ENCODE assay signal across 16 cellular contexts in genomic region chr2:189022492-189022891, GRCh38. TPM values are rescaled to one million over a fixed set of nuclear protein-coding genes. Genes with fewer than 3 reads are reported as not detected.
DNase-seq lines count a peak whose midpoint lies in the region; ATAC-seq and TF ChIP-seq lines count a peak whose summit lies in the region.
"Had no signal": no experiment of that assay in that cellular context is flagged by ENCODE, and none has a peak within 500 bp of the region (broad histone marks: within the 10 kb centered on the region; RNA-seq: fewer than 3 reads in every experiment).

No MANE protein-coding gene starts in this region.

- H3F3A ChIP-seq in GM23338 (replicated peaks; ENCODE audit: low read depth): no peaks in the 10 kb centered on the region

- H3K4me3 ChIP-seq in astrocyte of the spinal cord (ENCODE audit: low read depth, low read length) (no peak overlapping the region), skin epidermis (no peak overlapping the region), WERI-Rb-1 (ENCODE audit: low read depth, low read length) (no peak overlapping the region), GM23338 (no peak overlapping the region)
- no peak overlapping the region for H3K4me3 ChIP-seq in CD4-positive, alpha-beta memory T cell (ENCODE audit: low read length in 2 of 2)
- H3K4me3 ChIP-seq: cardiac muscle cell had no signal

- no peaks in the 10 kb centered on the region for H4K20me1 ChIP-seq in GM23338 (replicated peaks; ENCODE audit: insufficient read depth)

- POLR2A ChIA-PET in CD4-positive, alpha-beta memory T cell (lab: Charles Lee; ENCODE audit: partially characterized antibody): no interaction called here

- ATAC-seq in left cardiac atrium (peak; percentile 57 to 60), GM23338 (no peak)
- ATAC-seq: naive thymus-derived CD8-positive, alpha-beta T cell had no signal

- H3K4me3 Mint-ChIP-seq in CD4-positive, alpha-beta memory T cell: no peak overlapping the region
- H3K4me3 Mint-ChIP-seq in GM23338: no peak overlapping the region
- H3K4me3 Mint-ChIP-seq: activated CD4-positive, alpha-beta T cell treated with anti-CD3 and anti-CD28 coated beads, Interleukin-2, amount 10 ng/mL, durations not matched to agents 7 days and 5 days; naive thymus-derived CD8-positive, alpha-beta T cell had no signal

- H3K9me3 Mint-ChIP-seq in CD4-positive, alpha-beta memory T cell: peaks cover 0 to 4% (median 0%) of the 10 kb centered on the region in 8 donors
- H3K9me3 Mint-ChIP-seq in GM23338: no peaks in the 10 kb centered on the region
- H3K9me3 Mint-ChIP-seq: activated CD4-positive, alpha-beta T cell treated with anti-CD3 and anti-CD28 coated beads, Interleukin-2, amount 10 ng/mL, durations not matched to agents 7 days and 5 days; naive thymus-derived CD8-positive, alpha-beta T cell had no signal

- H3K36me3 ChIP-seq in CD4-positive, alpha-beta memory T cell (ENCODE audit: insufficient read depth, low read length): no peaks in the 10 kb centered on the region
- H3K36me3 ChIP-seq in WERI-Rb-1 (no peaks in the 10 kb centered on the region), GM23338 (ENCODE audit: insufficient read depth) (no peaks in the 10 kb centered on the region)
- H3K36me3 ChIP-seq: cardiac muscle cell had no signal

- H3K79me2 ChIP-seq in GM23338 (replicated peaks; ENCODE audit: insufficient read depth): no peaks in the 10 kb centered on the region

- CTCF ChIA-PET in CD4-positive, alpha-beta memory T cell (lab: Charles Lee; ENCODE audit: partially characterized antibody): no interaction called here

- no peaks in the 10 kb centered on the region for H3K4me1 ChIP-seq in CD4-positive, alpha-beta memory T cell (ENCODE audit: insufficient read depth, low read length)
- H3K4me1 ChIP-seq in GM23338 (ENCODE audit: insufficient read depth): no peaks in the 10 kb centered on the region

- TF ChIP-seq CTCF in astrocyte of the spinal cord (IDR thresholded peaks at IDR 0.05; ENCODE audit: low read depth, low read length) (no peak), WERI-Rb-1 (IDR thresholded peaks at IDR 0.05; ENCODE audit: low read depth, low read length) (no peak), GM23338 (conservative IDR thresholded peaks at IDR 0.05; ENCODE audit: low read depth in 2 of 2) (no peak)

- no peaks in the 10 kb centered on the region for H3K36me3 Mint-ChIP-seq in CD4-positive, alpha-beta memory T cell
- H3K36me3 Mint-ChIP-seq in GM23338 (ENCODE audit: low read depth): no peaks in the 10 kb centered on the region; the same call in 2 of the 3 replicates
- H3K36me3 Mint-ChIP-seq: naive thymus-derived CD8-positive, alpha-beta T cell had no signal

- intact Hi-C loops in left cardiac atrium (cut with DNase I): no loop called here
- intact Hi-C loops in CD4-positive, alpha-beta memory T cell (cut with micrococcal nuclease): no loop called here

- DNase-seq in AG20443 (ENCODE audit: low spot score) (peak; percentile 44), astrocyte of the spinal cord (ENCODE audit: low read depth, low spot score) (peak; percentile 55), left cardiac atrium (no peak), WERI-Rb-1 (no peak), GM23338 (ENCODE audit: low spot score) (no peak)
- no peak for DNase-seq in CD4-positive, alpha-beta memory T cell
- DNase-seq in effector CD8-positive, alpha-beta T cell (lab: John Stamatoyannopoulos, UW): no peak
- DNase-seq: activated CD4-positive, alpha-beta T cell treated with anti-CD3 and anti-CD28 coated beads, Interleukin-2, amount 10 ng/mL, durations not matched to agents 7 days and 5 days; GF-D8; Karpas-422; naive thymus-derived CD8-positive, alpha-beta T cell; NCI-H2081 treated with DMSO at 0.1 percent for 48 hours; stimulated activated CD4-positive, alpha-beta T cell treated with anti-CD3 and anti-CD28 coated beads, Interleukin-12 subunit alpha, Interleukin-12 subunit beta, amount 100 ng/mL, for 4 hours had no signal

- H3K4me2 ChIP-seq in GM23338: no peak overlapping the region

- H3K4me1 Mint-ChIP-seq in CD4-positive, alpha-beta memory T cell: no peaks in the 10 kb centered on the region
- H3K4me1 Mint-ChIP-seq in GM23338: no peaks in the 10 kb centered on the region
- H3K4me1 Mint-ChIP-seq: activated CD4-positive, alpha-beta T cell treated with anti-CD3 and anti-CD28 coated beads, Interleukin-2, amount 10 ng/mL, durations not matched to agents 7 days and 5 days; naive thymus-derived CD8-positive, alpha-beta T cell had no signal

- no peaks in the 10 kb centered on the region for H3K9me2 ChIP-seq in GM23338 (ENCODE audit: insufficient read depth)

- in situ Hi-C loops in astrocyte of the spinal cord (cut with HindIII; ENCODE audit: low sequenced_read_pairs): no loop called here

- no peaks in the 10 kb centered on the region for H3K27me3 ChIP-seq in CD4-positive, alpha-beta memory T cell (ENCODE audit: insufficient read depth, low read length)
- H3K27me3 ChIP-seq in WERI-Rb-1 (ENCODE audit: insufficient read depth, low read depth, severe bottlenecking): no peaks in the 10 kb centered on the region
- H3K27me3 ChIP-seq in GM23338 (ENCODE audit: insufficient read depth): no peaks in the 10 kb centered on the region
- H3K27me3 ChIP-seq: cardiac muscle cell had no signal

- peaks cover 3 to 5% of the 10 kb centered on the region in 2 donors for H3K27me3 Mint-ChIP-seq in CD4-positive, alpha-beta memory T cell
- no peaks in the 10 kb centered on the region for H3K27me3 Mint-ChIP-seq in GM23338 (ENCODE audit: insufficient read depth, low read depth, poor library complexity)
- H3K27me3 Mint-ChIP-seq: activated CD4-positive, alpha-beta T cell treated with anti-CD3 and anti-CD28 coated beads, Interleukin-2, amount 10 ng/mL, durations not matched to agents 7 days and 5 days had no signal

- no peak overlapping the region for H3K27ac Mint-ChIP-seq in CD4-positive, alpha-beta memory T cell
- H3K27ac Mint-ChIP-seq in GM23338: no peak overlapping the region
- H3K27ac Mint-ChIP-seq: activated CD4-positive, alpha-beta T cell treated with anti-CD3 and anti-CD28 coated beads, Interleukin-2, amount 10 ng/mL, durations not matched to agents 7 days and 5 days; naive thymus-derived CD8-positive, alpha-beta T cell had no signal

- H3K9me3 ChIP-seq in CD4-positive, alpha-beta memory T cell (ENCODE audit: control insufficient read depth in 1 of 2, low read length in 2 of 2): no peaks in the 10 kb centered on the region
- no peaks in the 10 kb centered on the region for H3K9me3 ChIP-seq in WERI-Rb-1 (ENCODE audit: severe bottlenecking)

- H3K27ac ChIP-seq in skin epidermis (peak overlapping the region in 19 of 21 experiments; percentile 5 to 80 (median 54)), WERI-Rb-1 (no peak overlapping the region), GM23338 (ENCODE audit: low read depth) (no peak overlapping the region)
- H3K27ac ChIP-seq in CD4-positive, alpha-beta memory T cell (ENCODE audit: low read depth, low read length): no peak overlapping the region
- H3K27ac ChIP-seq: C4-2B, cardiac muscle cell had no signal

- no peak overlapping the region for H2AFZ ChIP-seq in GM23338

TF ChIP-seq in GM23338, 12 proteins besides CTCF, POLR2A, EP300 and RAD21:
- TF ChIP-seq, protein P1, sequence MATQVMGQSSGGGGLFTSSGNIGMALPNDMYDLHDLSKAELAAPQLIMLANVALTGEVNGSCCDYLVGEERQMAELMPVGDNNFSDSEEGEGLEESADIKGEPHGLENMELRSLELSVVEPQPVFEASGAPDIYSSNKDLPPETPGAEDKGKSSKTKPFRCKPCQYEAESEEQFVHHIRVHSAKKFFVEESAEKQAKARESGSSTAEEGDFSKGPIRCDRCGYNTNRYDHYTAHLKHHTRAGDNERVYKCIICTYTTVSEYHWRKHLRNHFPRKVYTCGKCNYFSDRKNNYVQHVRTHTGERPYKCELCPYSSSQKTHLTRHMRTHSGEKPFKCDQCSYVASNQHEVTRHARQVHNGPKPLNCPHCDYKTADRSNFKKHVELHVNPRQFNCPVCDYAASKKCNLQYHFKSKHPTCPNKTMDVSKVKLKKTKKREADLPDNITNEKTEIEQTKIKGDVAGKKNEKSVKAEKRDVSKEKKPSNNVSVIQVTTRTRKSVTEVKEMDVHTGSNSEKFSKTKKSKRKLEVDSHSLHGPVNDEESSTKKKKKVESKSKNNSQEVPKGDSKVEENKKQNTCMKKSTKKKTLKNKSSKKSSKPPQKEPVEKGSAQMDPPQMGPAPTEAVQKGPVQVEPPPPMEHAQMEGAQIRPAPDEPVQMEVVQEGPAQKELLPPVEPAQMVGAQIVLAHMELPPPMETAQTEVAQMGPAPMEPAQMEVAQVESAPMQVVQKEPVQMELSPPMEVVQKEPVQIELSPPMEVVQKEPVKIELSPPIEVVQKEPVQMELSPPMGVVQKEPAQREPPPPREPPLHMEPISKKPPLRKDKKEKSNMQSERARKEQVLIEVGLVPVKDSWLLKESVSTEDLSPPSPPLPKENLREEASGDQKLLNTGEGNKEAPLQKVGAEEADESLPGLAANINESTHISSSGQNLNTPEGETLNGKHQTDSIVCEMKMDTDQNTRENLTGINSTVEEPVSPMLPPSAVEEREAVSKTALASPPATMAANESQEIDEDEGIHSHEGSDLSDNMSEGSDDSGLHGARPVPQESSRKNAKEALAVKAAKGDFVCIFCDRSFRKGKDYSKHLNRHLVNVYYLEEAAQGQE (IDR thresholded peaks at IDR 0.05; ENCODE audit: unreplicated experiment): no peak
- TF ChIP-seq EZH2phosphoT487 (IDR thresholded peaks at IDR 0.05; ENCODE audit: unreplicated experiment): no peak
- TF ChIP-seq ZNF331 (CRISPR knock-in tag; IDR thresholded peaks at IDR 0.05; ENCODE audit: low read depth): no peak
- TF ChIP-seq STAT1 (IDR thresholded peaks at IDR 0.05; ENCODE audit: unreplicated experiment): no peak
- TF ChIP-seq ETS1 (IDR thresholded peaks at IDR 0.05): no peak

RNA-seq across cellular contexts. Expression of gene COL3A1, which starts 48.3 kb away (rescaled TPM):
- 100 to 1,000 TPM; 202 to 305 TPM for total RNA-seq in left cardiac atrium
- not detected for total RNA-seq in CD4-positive, alpha-beta memory T cell
- polyA plus RNA-seq in CD4-positive, alpha-beta memory T cell: not detected
- 0.17 TPM in 1 of 2 replicates, not detected in the other for total RNA-seq in GM23338 (2014; rRNA removed; shearing (Covaris generic))
- 0.31 TPM in 2 replicates for polyA plus RNA-seq in GM23338 (2016; fragmentation: Nextera tagmentation; extraction: Ambion mirVana)
- total RNA-seq: activated CD4-positive, alpha-beta T cell treated with anti-CD3 and anti-CD28 coated beads, Interleukin-2, amount 10 ng/mL, durations not matched to agents 7 days and 5 days; naive thymus-derived CD8-positive, alpha-beta T cell had no signal
- polyA plus RNA-seq: naive thymus-derived CD8-positive, alpha-beta T cell had no signal

Comparison
In these comparisons a context has a peak if more than half of its experiments do, and no peak if none do; other contexts are left out.
1. DNase-seq: peak in AG20443 (single experiment) and astrocyte of the spinal cord (single experiment); none in left cardiac atrium (single experiment), CD4-positive, alpha-beta memory T cell (0 of 5), WERI-Rb-1 (single experiment), GM23338 (single experiment) and effector CD8-positive, alpha-beta T cell (single experiment).
2. H3K27ac ChIP-seq: peak in skin epidermis (19 of 21); none in CD4-positive, alpha-beta memory T cell (single experiment), WERI-Rb-1 (single experiment) and GM23338 (single experiment).
3. RNA of gene COL3A1, which starts 48.3 kb away (total RNA-seq): 202 to 305 TPM in left cardiac atrium; 0.17 TPM in GM23338 and not detected in CD4-positive, alpha-beta memory T cell; every median in the first group is over 100 times any median in the second.